30 cellular contexts compared by ENCODE assay signal in genomic region chr2:3340144-3340543, GRCh38.
"Had no signal": no experiment of that assay in that cellular context is flagged by ENCODE, and none has a peak within 500 bp of the region (broad histone marks: within the 10 kb centered on the region; RNA-seq: fewer than 3 reads in every experiment).

No MANE protein-coding gene starts in this region.

- FAIRE-seq: bronchial epithelial cell, TTC549 had no signal

- H3K4me3 ChIP-seq: ascending aorta, cardiac muscle cell had no signal

- ATAC-seq: activated CD8-positive, alpha-beta memory T cell treated with anti-CD3 and anti-CD28 coated beads, Interleukin-2, amount 10 ng/mL, durations not matched to agents 7 days and 5 days; activated CD8-positive, alpha-beta T cell treated with anti-CD3 and anti-CD28 coated beads, Interleukin-2, amount 10 ng/mL, durations not matched to agents 7 days and 5 days; activated naive CD8-positive, alpha-beta T cell treated with anti-CD3 and anti-CD28 coated beads, Interleukin-2, amount 50 U/mL, for 24 hours; T-cell; T-helper 17 cell had no signal

- H3K36me3 ChIP-seq: cardiac muscle cell had no signal

- H3K4me1 ChIP-seq: ascending aorta had no signal

- H3K27me3 ChIP-seq: ascending aorta, cardiac muscle cell had no signal

- H3K27ac ChIP-seq: ascending aorta, cardiac muscle cell, VCaP had no signal

- DNase-seq: activated B cell treated with CpG ODN at 0.5 μM for 24 hours; activated CD4-positive, alpha-beta memory T cell treated with anti-CD3 and anti-CD28 coated beads, Interleukin-2, amount 10 ng/mL, durations not matched to agents 7 days and 5 days; activated CD4-positive, alpha-beta T cell treated with anti-CD3 and anti-CD28 coated beads for 4 hours; activated CD4-positive, alpha-beta T cell treated with anti-CD3 and anti-CD28 coated beads, Interleukin-2, amount 10 ng/mL, durations not matched to agents 24 days and 14 days; activated CD4-positive, alpha-beta T cell treated with anti-CD3 and anti-CD28 coated beads, Interleukin-2, amount 50 U/mL, for 48 hours; activated CD4-positive, CD25-positive, alpha-beta regulatory T cell treated with anti-CD3 and anti-CD28 coated beads, Interleukin-2, amount 50 U/mL, for 72 hours; activated CD8-positive, alpha-beta memory T cell treated with anti-CD3 and anti-CD28 coated beads for 24 hours; activated CD8-positive, alpha-beta memory T cell treated with anti-CD3 and anti-CD28 coated beads, Interleukin-2, amount 10 ng/mL, durations not matched to agents 7 days and 5 days; activated CD8-positive, alpha-beta memory T cell treated with anti-CD3 and anti-CD28 coated beads, Interleukin-2, amount 50 U/mL, for 48 hours; activated CD8-positive, alpha-beta T cell treated with anti-CD3 and anti-CD28 coated beads, Interleukin-2, amount 10 ng/mL, durations not matched to agents 7 days and 5 days; activated effector memory CD4-positive, alpha-beta T cell treated with Interleukin-2 at 50 U/mL for 16 hours; activated gamma-delta T cell; activated naive CD4-positive, alpha-beta T cell treated with anti-CD3 and anti-CD28 coated beads, Interleukin-2, amount 10 ng/mL, durations not matched to agents 7 days and 5 days; activated naive CD4-positive, alpha-beta T cell treated with Interleukin-2 at 50 U/mL for 16 hours; activated naive CD8-positive, alpha-beta T cell treated with anti-CD3 and anti-CD28 coated beads, Interleukin-2, amount 10 ng/mL, durations not matched to agents 7 days and 5 days; activated naive CD8-positive, alpha-beta T cell treated with anti-CD3 and anti-CD28 coated beads, Interleukin-2, amount 50 U/mL, for 24 hours; activated T-cell treated with anti-CD3 and anti-CD28 coated beads, Interleukin-2, amount 50 U/mL, for 24 hours; activated T-cell treated with anti-CD3 and anti-CD28 coated beads, Interleukin-2, amount 50 U/mL, for 48 hours; amygdala; anterior cingulate cortex; caudate nucleus; cerebellar nuclear complex; T-cell; T-helper 17 cell; T1000 had no signal

- H3K9me3 ChIP-seq: ascending aorta had no signal
